18 cellular contexts compared by ENCODE assay signal in the genomic region with DNA sequence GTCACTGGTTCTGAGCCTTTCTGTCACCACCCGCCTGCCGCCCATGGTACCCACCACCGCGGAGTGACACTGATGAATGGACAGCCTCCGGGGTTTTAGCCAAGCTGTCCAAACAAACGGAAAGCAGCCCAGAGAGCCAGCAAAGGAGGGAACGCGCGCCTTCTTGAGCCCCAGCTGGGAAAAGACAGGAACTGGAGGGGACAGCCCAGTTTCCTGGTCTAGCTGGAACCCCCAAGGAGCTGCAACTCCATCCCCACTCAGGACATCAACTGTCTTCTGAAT. TPM values are rescaled to one million over a fixed set of nuclear protein-coding genes. Genes with fewer than 3 reads are reported as not detected.
"Had no signal": no experiment of that assay in that cellular context is flagged by ENCODE, and none has a peak within 500 bp of the region (broad histone marks: within the 10 kb centered on the region; RNA-seq: fewer than 3 reads in every experiment).

No MANE protein-coding gene starts in this region.

- H3K27ac Mint-ChIP-seq: activated CD8-positive, alpha-beta T cell treated with anti-CD3 and anti-CD28 coated beads for 36 hours; activated naive CD8-positive, alpha-beta T cell treated with anti-CD3 and anti-CD28 coated beads for 36 hours; activated T-helper 1 cell treated with anti-CD3 and anti-CD28 coated beads, Interleukin-12 subunit alpha, Interleukin-12 subunit beta, Interleukin-2, Interleukin-4 antibody, amounts not matched to agents 30 ng/mL and 10 ng/mL and 1 ng/mL, durations not matched to agents 14 hours and 24 hours and 36 hours; naive B cell; stimulated activated naive CD8-positive, alpha-beta T cell treated with anti-CD3 and anti-CD28 coated beads, Interleukin-15, Interleukin-2, amounts not matched to agents 100 ng/mL and 50 ng/mL, for 24 hours had no signal

- H3K9me3 Mint-ChIP-seq: activated CD8-positive, alpha-beta T cell treated with anti-CD3 and anti-CD28 coated beads for 36 hours; activated naive CD8-positive, alpha-beta T cell treated with anti-CD3 and anti-CD28 coated beads for 36 hours; activated T-helper 1 cell treated with anti-CD3 and anti-CD28 coated beads, Interleukin-12 subunit alpha, Interleukin-12 subunit beta, Interleukin-2, Interleukin-4 antibody, amounts not matched to agents 30 ng/mL and 10 ng/mL and 1 ng/mL, durations not matched to agents 14 hours and 24 hours and 36 hours; naive B cell; stimulated activated naive CD8-positive, alpha-beta T cell treated with anti-CD3 and anti-CD28 coated beads, Interleukin-15, Interleukin-2, amounts not matched to agents 100 ng/mL and 50 ng/mL, for 24 hours had no signal

- H3K4me1 ChIP-seq: colonic mucosa, parathyroid adenoma, spleen, suprapubic skin had no signal

- ATAC-seq: activated CD8-positive, alpha-beta T cell treated with anti-CD3 and anti-CD28 coated beads for 36 hours; body of pancreas; esophagus mucosa; left lobe of liver had no signal

- H3K36me3 Mint-ChIP-seq: activated naive CD8-positive, alpha-beta T cell treated with anti-CD3 and anti-CD28 coated beads for 36 hours had no signal

- DNase-seq: activated CD4-positive, alpha-beta T cell treated with anti-CD3 and anti-CD28 coated beads for 4 hours; activated CD8-positive, alpha-beta T cell treated with anti-CD3 and anti-CD28 coated beads for 36 hours; activated naive CD8-positive, alpha-beta T cell treated with anti-CD3 and anti-CD28 coated beads for 36 hours; amygdala; body of pancreas; colonic mucosa; mammary epithelial cell; naive B cell; sigmoid colon; spleen; trophoblast cell had no signal

- H3K36me3 ChIP-seq: colonic mucosa, spleen, suprapubic skin had no signal

- H3K4me1 Mint-ChIP-seq: activated naive CD8-positive, alpha-beta T cell treated with anti-CD3 and anti-CD28 coated beads for 36 hours had no signal

- H3K4me3 Mint-ChIP-seq: activated CD8-positive, alpha-beta T cell treated with anti-CD3 and anti-CD28 coated beads for 36 hours; activated naive CD8-positive, alpha-beta T cell treated with anti-CD3 and anti-CD28 coated beads for 36 hours; activated T-helper 1 cell treated with anti-CD3 and anti-CD28 coated beads, Interleukin-12 subunit alpha, Interleukin-12 subunit beta, Interleukin-2, Interleukin-4 antibody, amounts not matched to agents 30 ng/mL and 10 ng/mL and 1 ng/mL, durations not matched to agents 14 hours and 24 hours and 36 hours; naive B cell; stimulated activated naive CD8-positive, alpha-beta T cell treated with anti-CD3 and anti-CD28 coated beads, Interleukin-15, Interleukin-2, amounts not matched to agents 100 ng/mL and 50 ng/mL, for 24 hours had no signal

- H3K4me3 ChIP-seq: body of pancreas, colonic mucosa, sigmoid colon, spleen, suprapubic skin had no signal

- H3K9me3 ChIP-seq: body of pancreas, colonic mucosa, sigmoid colon, spleen, suprapubic skin had no signal

- H3K27ac ChIP-seq: body of pancreas, colonic mucosa, parathyroid adenoma, sigmoid colon, spleen, suprapubic skin had no signal

RNA-seq across cellular contexts. Expression of a gene that starts 33.8 kb away (rescaled TPM):
- total RNA-seq: activated CD8-positive, alpha-beta T cell treated with anti-CD3 and anti-CD28 coated beads for 36 hours; activated naive CD8-positive, alpha-beta T cell treated with anti-CD3 and anti-CD28 coated beads for 36 hours; activated T-helper 1 cell treated with anti-CD3 and anti-CD28 coated beads, Interleukin-12 subunit alpha, Interleukin-12 subunit beta, Interleukin-2, Interleukin-4 antibody, amounts not matched to agents 30 ng/mL and 10 ng/mL and 1 ng/mL, durations not matched to agents 14 hours and 24 hours and 36 hours; mononuclear cell had no signal
